In genomic region chr16:85504242-85504641, GRCh38 we compare ENCODE assay signal across 22 cellular contexts.
DNase-seq lines count a peak whose midpoint lies in the region; ATAC-seq and TF ChIP-seq lines count a peak whose summit lies in the region.
"Had no signal": no experiment of that assay in that cellular context is flagged by ENCODE, and none has a peak within 500 bp of the region (broad histone marks: within the 10 kb centered on the region; RNA-seq: fewer than 3 reads in every experiment).

No MANE protein-coding gene starts in this region.

- H3K27me3 Mint-ChIP-seq in nephron progenitor cell (ENCODE audit: low read depth, poor library complexity), result peaks cover 60% of the 10 kb centered on the region
- H3K27me3 Mint-ChIP-seq: B cell had no signal

- no peak overlapping the region for H3K4me3 ChIP-seq in OCI-LY7 (ENCODE audit: low read depth, low read length, poor library complexity, severe bottlenecking)
- H3K4me3 ChIP-seq: GM23338, SJSA1 had no signal

- peaks cover 87% of the 10 kb centered on the region for H3K4me1 Mint-ChIP-seq in nephron progenitor cell
- H3K4me1 Mint-ChIP-seq: B cell had no signal

- no peak for ATAC-seq in GM18858 (IDR thresholded peaks at IDR 0.05; ENCODE audit: unreplicated experiment)
- ATAC-seq: GM23338, Right ventricle myocardium inferior had no signal

- POLR2A ChIA-PET in OCI-LY7 (lab: Charles Lee), result no interaction called here

- DNase-seq in DMS53 (lab: John Stamatoyannopoulos, UW), result peak; percentile 21
- no peak for DNase-seq in DMS53 treated with DMSO at 0.1 percent for 48 hours (lab: John Stamatoyannopoulos, UW; ENCODE audit: unreplicated experiment)
- peak; percentile 16 for DNase-seq in OCI-LY7 (ENCODE audit: low spot score)
- no peak for DNase-seq in nephron progenitor cell
- DNase-seq in midbrain (lab: John Stamatoyannopoulos, UW), result no peak
- DNase-seq in NCI-H82 treated with DMSO at 0.1 percent for 48 hours (lab: John Stamatoyannopoulos, UW; ENCODE audit: unreplicated experiment), result no peak
- DNase-seq: HCEC 1CT, Karpas-422, MV-4-11, NCI-H1105 treated with DMSO at 0.1 percent for 48 hours, NCI-H1930, NCI-H2107, NCI-H446, NCI-H526, NCI-H82 had no signal

- H3K4me1 ChIP-seq in OCI-LY7 (ENCODE audit: insufficient read depth, low read length, poor library complexity, severe bottlenecking), result peaks cover 8% of the 10 kb centered on the region
- H3K4me1 ChIP-seq: SJSA1 had no signal

- no peaks in the 10 kb centered on the region for H3K36me3 ChIP-seq in OCI-LY7 (ENCODE audit: insufficient read depth, low read length)
- H3K36me3 ChIP-seq: SJSA1 had no signal

- CTCF ChIA-PET in OCI-LY7 (lab: Charles Lee; ENCODE audit: unreplicated experiment), result no interaction called here

- no peaks in the 10 kb centered on the region for H3K9me3 Mint-ChIP-seq in nephron progenitor cell
- H3K9me3 Mint-ChIP-seq: GM23338 had no signal

- BruUV-seq in OCI-LY7 (replicated peaks; lab: Mats Ljungman, UMichigan), result no TSS peak

- no peak overlapping the region for H3K27ac ChIP-seq in OCI-LY7 (ENCODE audit: low read depth, low read length, poor library complexity, severe bottlenecking)
- H3K27ac ChIP-seq: 22Rv1, HL-60, SJSA1 had no signal

- no peaks in the 10 kb centered on the region for H3K9me2 ChIP-seq in OCI-LY7 (ENCODE audit: insufficient read depth, low read length)

- no peaks in the 10 kb centered on the region for H3K9me3 ChIP-seq in OCI-LY7 (ENCODE audit: low read length)
- H3K9me3 ChIP-seq: SJSA1 had no signal

- no peak overlapping the region for H2AFZ ChIP-seq in OCI-LY7 (ENCODE audit: low read length)
- H2AFZ ChIP-seq: GM23338 had no signal

- intact Hi-C loops in OCI-LY7 (cut with micrococcal nuclease; ENCODE audit: unreplicated experiment), result no loop called here

- H3K4me3 Mint-ChIP-seq in nephron progenitor cell, result peak overlapping the region; percentile 56
- H3K4me3 Mint-ChIP-seq: B cell, GM23338 had no signal

- H3K36me3 Mint-ChIP-seq in nephron progenitor cell (ENCODE audit: low read depth), result no peaks in the 10 kb centered on the region

- H3K27ac Mint-ChIP-seq in nephron progenitor cell, result no peak overlapping the region
- H3K27ac Mint-ChIP-seq: B cell, GM23338 had no signal

- H3K4me2 ChIP-seq in OCI-LY7 (ENCODE audit: low read length), result no peak overlapping the region
- H3K4me2 ChIP-seq: GM23338 had no signal

- no peaks in the 10 kb centered on the region for H4K20me1 ChIP-seq in OCI-LY7 (ENCODE audit: insufficient read depth, low read length)

- H3K79me2 ChIP-seq in OCI-LY7 (ENCODE audit: insufficient read depth, low read depth, low read length), result no peaks in the 10 kb centered on the region

- no peak for TF ChIP-seq CTCF in OCI-LY7 (conservative IDR thresholded peaks at IDR 0.05; ENCODE audit: low read length)
- TF ChIP-seq CTCF in nephron progenitor cell (IDR thresholded peaks at IDR 0.05), result no peak

Comparison
In these comparisons a context has a peak if more than half of its experiments do, and no peak if none do; other contexts are left out.
1. DNase-seq: peak in DMS53 (single experiment) and OCI-LY7 (single experiment); none in DMS53 treated with DMSO at 0.1 percent for 48 hours (single experiment), nephron progenitor cell (single experiment), midbrain (single experiment) and NCI-H82 treated with DMSO at 0.1 percent for 48 hours (single experiment).